In genomic region chr19:10286803-10287737, GRCh38 we compare ENCODE assay signal across 1 cellular context.
TF ChIP-seq lines count a peak whose summit lies in the region.

Gene ICAM4 (plus strand): TSS chr19:10286955. CDS start chr19:10287013, 58 bp downstream.

TF ChIP-seq in K562, 482 proteins besides CTCF, POLR2A, EP300 and RAD21 (continued from another document and continues in another):
- peak; percentile 39; the same call in 1 of the 2 replicates for TF ChIP-seq DEAF1 (CRISPR knock-in tag; IDR thresholded peaks at IDR 0.05)
- peak; percentile 43; the same call in 1 of the 2 replicates for TF ChIP-seq KLF6 (CRISPR knock-in tag; IDR thresholded peaks at IDR 0.05; ENCODE audit: borderline replicate concordance)
- TF ChIP-seq ZNF830 (CRISPR knock-in tag; IDR thresholded peaks at IDR 0.05): 0 out of 2 replicates have a peak, but pooled peaks have one; percentile 73
- TF ChIP-seq MIER1 (IDR thresholded peaks at IDR 0.05; ENCODE audit: low read depth): no peak
- TF ChIP-seq TFAP4 (CRISPR knock-in tag; IDR thresholded peaks at IDR 0.05; ENCODE audit: borderline replicate concordance): peak; percentile 95
- TF ChIP-seq ZNF639 (CRISPR knock-in tag; conservative IDR thresholded peaks at IDR 0.05 in 1 of 2, IDR thresholded peaks at IDR 0.05 in 1 of 2): no peak
- no peak for TF ChIP-seq ZC3H4 (CRISPR knock-in tag; IDR thresholded peaks at IDR 0.05; ENCODE audit: borderline replicate concordance)
- TF ChIP-seq CCNT2 (IDR thresholded peaks at IDR 0.05; ENCODE audit: borderline replicate concordance, extremely low read depth, insufficient read length, low read depth, low read length): peak; percentile 90
- TF ChIP-seq MBD1 (CRISPR knock-in tag; IDR thresholded peaks at IDR 0.05): no peak
- TF ChIP-seq NELFE (IDR thresholded peaks at IDR 0.05; ENCODE audit: insufficient read depth, insufficient read length): no peak
- peak; percentile 25; the same call in 1 of the 2 replicates for TF ChIP-seq AFF4 (CRISPR knock-in tag; IDR thresholded peaks at IDR 0.05)
- peak; percentile 25; the same call in 1 of the 2 replicates for TF ChIP-seq TCF3 (CRISPR knock-in tag; IDR thresholded peaks at IDR 0.05)
- peak; percentile 59 for TF ChIP-seq MYC (IDR thresholded peaks at IDR 0.05; ENCODE audit: low read depth, low read length)
- TF ChIP-seq MYC (CRISPR knock-in tag; IDR thresholded peaks at IDR 0.05; ENCODE audit: borderline replicate concordance, low read depth): peak; percentile 70; the same call in 1 of the 2 replicates
- no peak for TF ChIP-seq ARNT (IDR thresholded peaks at IDR 0.05)
- TF ChIP-seq ZBTB7A (IDR thresholded peaks at IDR 0.05; ENCODE audit: borderline replicate concordance, control insufficient read depth, low read depth, low read length): peak; percentile 90
- TF ChIP-seq E2F5 (CRISPR knock-in tag; IDR thresholded peaks at IDR 0.05): peak; percentile 82
- peak; percentile 43 for TF ChIP-seq NKRF (IDR thresholded peaks at IDR 0.05; ENCODE audit: borderline replicate concordance)
- TF ChIP-seq TAL1 (IDR thresholded peaks at IDR 0.05): peak; percentile 29; the same call in 1 of the 2 replicates
- peak; percentile 47; the same call in 1 of the 2 replicates for TF ChIP-seq RB1 (IDR thresholded peaks at IDR 0.05; ENCODE audit: low read depth)
- peak; percentile 45; the same call in 1 of the 2 replicates for TF ChIP-seq NR2C2 (CRISPR knock-in tag; IDR thresholded peaks at IDR 0.05)
- no peak for TF ChIP-seq NR2C2 (tag; IDR thresholded peaks at IDR 0.05)
- TF ChIP-seq UBTF (IDR thresholded peaks at IDR 0.05; ENCODE audit: borderline replicate concordance in 1 of 2, low read depth in 2 of 2, low read length in 2 of 2): peak; percentile 16 to 60; a peak in 3 of 4 replicates
- TF ChIP-seq SNAPC5 (CRISPR knock-in tag; IDR thresholded peaks at IDR 0.05): no peak
- TF ChIP-seq ZNF511 (CRISPR knock-in tag; IDR thresholded peaks at IDR 0.05): peak; percentile 82
- peak; percentile 31 for TF ChIP-seq RBBP5 (IDR thresholded peaks at IDR 0.05; ENCODE audit: borderline replicate concordance, insufficient read depth, low read length, poor library complexity, severe bottlenecking)
- TF ChIP-seq PHTF2 (CRISPR knock-in tag; IDR thresholded peaks at IDR 0.05): peak; percentile 21; the same call in 1 of the 2 replicates
- TF ChIP-seq ZNF347 (CRISPR knock-in tag; IDR thresholded peaks at IDR 0.05; ENCODE audit: low read depth): no peak
- 0 out of 2 replicates have a peak, but pooled peaks have one; percentile 37 for TF ChIP-seq ZBTB49 (CRISPR knock-in tag; IDR thresholded peaks at IDR 0.05; ENCODE audit: borderline replicate concordance)
- peak; percentile 47; the same call in 1 of the 2 replicates for TF ChIP-seq SOX6 (IDR thresholded peaks at IDR 0.05)
- TF ChIP-seq KDM2B (CRISPR knock-in tag; IDR thresholded peaks at IDR 0.05): peak; percentile 87; the same call in 1 of the 2 replicates
- TF ChIP-seq DPF2 (IDR thresholded peaks at IDR 0.05): peak; percentile 67
- peak; percentile 55 for TF ChIP-seq BRD9 (IDR thresholded peaks at IDR 0.05; ENCODE audit: low read depth, partially characterized antibody)
- TF ChIP-seq MEF2D (tag; conservative IDR thresholded peaks at IDR 0.05; ENCODE audit: low read depth): no peak
- TF ChIP-seq HMGN3 (IDR thresholded peaks at IDR 0.05; ENCODE audit: borderline replicate concordance, extremely low read depth, insufficient read length, low read depth, low read length): peak; percentile 83
- peak; percentile 69 for TF ChIP-seq HNRNPLL (IDR thresholded peaks at IDR 0.05; ENCODE audit: low read depth, low read length, poor library complexity, severe bottlenecking)
- no peak for TF ChIP-seq ZNF436 (CRISPR knock-in tag; IDR thresholded peaks at IDR 0.05)
- TF ChIP-seq ZNF668 (CRISPR knock-in tag; IDR thresholded peaks at IDR 0.05): no peak
- peak; percentile 75 for TF ChIP-seq ARID1B (IDR thresholded peaks at IDR 0.05)
- TF ChIP-seq JUN (IDR thresholded peaks at IDR 0.05; ENCODE audit: borderline replicate concordance, low read depth, low read length): no peak
- peak; percentile 26; the same call in 1 of the 2 replicates for TF ChIP-seq JUN (CRISPR knock-in tag; IDR thresholded peaks at IDR 0.05; ENCODE audit: borderline replicate concordance)
- TF ChIP-seq NCOA6 (IDR thresholded peaks at IDR 0.05): peak; percentile 82
